ENCODE assay signal across 8 cellular contexts in genomic region chr9:347667-348292, GRCh38.
DNase-seq lines count a peak whose midpoint lies in the region; ATAC-seq, FAIRE-seq and TF ChIP-seq lines count a peak whose summit lies in the region.

No MANE protein-coding gene starts in this region.

- in situ Hi-C loops in GM12878 (cut with MboI): no loop called here

- H3K9ac ChIP-seq in GM12878 (ENCODE audit: control insufficient read depth, insufficient read depth, low read length): no peak overlapping the region

- ATAC-seq in GM12878 (no peak), GM18909 (IDR thresholded peaks at IDR 0.05; ENCODE audit: poor library complexity, unreplicated experiment) (no peak)

- peak; percentile 37 for DNase-seq in DMS153 treated with DMSO at 0.1 percent for 48 hours (lab: John Stamatoyannopoulos, UW; ENCODE audit: unreplicated experiment)
- DNase-seq in DMS153 (lab: John Stamatoyannopoulos, UW): no peak
- DNase-seq in NCI-H2029 (lab: John Stamatoyannopoulos, UW): peak; percentile 3
- no peak for DNase-seq in GM12878 (ENCODE audit: low read depth, low spot score)
- DNase-seq in kidney epithelial cell (ENCODE audit: low read depth): no peak
- peak; percentile 31 for DNase-seq in urothelium cell line (ENCODE audit: low spot score)
- no peak for DNase-seq in activated CD8-positive, alpha-beta memory T cell treated with anti-CD3 and anti-CD28 coated beads, Interleukin-2, amount 50 U/mL, for 4 hours

- TF ChIP-seq RAD21 in GM12878 (IDR thresholded peaks at IDR 0.05; ENCODE audit: insufficient read depth, low read depth, low read length): 0 out of 2 replicates have a peak, but pooled peaks have one; percentile 21

- peak; percentile 7 to 21 (median 17); a peak in 1 of 6 replicates for TF ChIP-seq CTCF in GM12878 (IDR thresholded peaks at IDR 0.05 in 2 of 3, conservative IDR thresholded peaks at IDR 0.05 in 1 of 3; ENCODE audit: control insufficient read depth in 2 of 3, extremely low read depth in 1 of 3, insufficient read depth in 1 of 3, low read depth in 3 of 3, low read length in 3 of 3)
- peak; percentile 76 for TF ChIP-seq CTCF in kidney epithelial cell (IDR thresholded peaks at IDR 0.05; ENCODE audit: insufficient read depth, low read length, poor library complexity, severe bottlenecking)

- FAIRE-seq in GM12878 (lab: Jason Lieb, UNC) (no peak), urothelium cell line (lab: Jason Lieb, UNC) (no peak)

- BruUV-seq in GM12878 (replicated peaks; lab: Mats Ljungman, UMichigan): no TSS peak

- H3K4me2 ChIP-seq in GM12878 (ENCODE audit: control insufficient read depth, insufficient read depth): no peak overlapping the region

- intact Hi-C loops in GM12878 (cut with micrococcal nuclease; ENCODE audit: unreplicated experiment): no loop called here

- RAD21 ChIA-PET in GM12878 (lab: Charles Lee; ENCODE audit: unreplicated experiment): no interaction called here

- no peak overlapping the region for H3K27ac ChIP-seq in GM12878 (ENCODE audit: control insufficient read depth, insufficient read depth)

- TF ChIP-seq POLR2A in GM12878 (IDR thresholded peaks at IDR 0.05; ENCODE audit: low read depth, low read length): no peak

- H3K4me1 ChIP-seq in GM12878 (ENCODE audit: control insufficient read depth, insufficient read depth, low read length): no peaks in the 10 kb centered on the region

- H3K9me3 ChIP-seq in GM12878 (replicated peaks; ENCODE audit: control insufficient read depth, insufficient read depth, low read length): no peaks in the 10 kb centered on the region

- H4K20me1 ChIP-seq in GM12878 (ENCODE audit: control insufficient read depth, insufficient read depth): no peaks in the 10 kb centered on the region

- POLR2A ChIA-PET in GM12878 (lab: Charles Lee): no interaction called here

- H3K27me3 ChIP-seq in GM12878 (replicated peaks in 1 of 2; ENCODE audit: control insufficient read depth in 2 of 2, insufficient read depth in 2 of 2, low read length in 1 of 2): no peaks in the 10 kb centered on the region
- H3K27me3 ChIP-seq in kidney epithelial cell (ENCODE audit: control insufficient read depth, insufficient read depth, low read length): no peaks in the 10 kb centered on the region

- no peak overlapping the region for H2AFZ ChIP-seq in GM12878 (ENCODE audit: control insufficient read depth, low read depth, low read length)

- WGBS in GM12878 (ENCODE audit: insufficient coverage, insufficient replicate concordance, low lambda C conversion rate, missing lambda C conversion rate): 77% methylated on average over 9 of the region's 9 CpGs

- H3K4me3 ChIP-seq in GM12878 (no peak overlapping the region), kidney epithelial cell (ENCODE audit: low read depth, low read length) (no peak overlapping the region)

- TF ChIP-seq EP300 in GM12878 (IDR thresholded peaks at IDR 0.05; ENCODE audit: borderline replicate concordance in 1 of 2, control insufficient read depth in 1 of 2, low read depth in 2 of 2, low read length in 2 of 2): no peak

- SMC1A ChIA-PET in GM12878 (lab: Charles Lee; ENCODE audit: uncharacterized antibody, unreplicated experiment): no interaction called here

- H3K36me3 ChIP-seq in GM12878 (ENCODE audit: control insufficient read depth in 2 of 2, insufficient read depth in 2 of 2, low read length in 1 of 2) (peaks cover 23 to 63% of the 10 kb centered on the region in 2 experiments), kidney epithelial cell (ENCODE audit: control insufficient read depth, insufficient read depth, low read length) (no peaks in the 10 kb centered on the region)

- CTCF ChIA-PET in GM12878 (lab: Yijun Ruan, JAX): interaction anchor here (0.6 kb wide), 1 partner anchor 54 kb away, joined by 3 read pairs; no protein-coding TSS in a partner anchor

- no peaks in the 10 kb centered on the region for H3K79me2 ChIP-seq in GM12878 (ENCODE audit: control insufficient read depth, insufficient read depth, low read length)

TF ChIP-seq in GM12878, 131 proteins besides CTCF, POLR2A, EP300 and RAD21:
- TF ChIP-seq ZSCAN29 (IDR thresholded peaks at IDR 0.05): no peak
- TF ChIP-seq BACH1 (IDR thresholded peaks at IDR 0.05; ENCODE audit: borderline replicate concordance): no peak
TF ChIP-seq in GM12878: peak in this region for 0.

Comparison
In these comparisons a context has a peak if more than half of its experiments do, and no peak if none do; other contexts are left out.
1. DNase-seq: peak in DMS153 treated with DMSO at 0.1 percent for 48 hours (single experiment), NCI-H2029 (single experiment) and urothelium cell line (single experiment); none in DMS153 (single experiment), GM12878 (single experiment), kidney epithelial cell (single experiment) and activated CD8-positive, alpha-beta memory T cell treated with anti-CD3 and anti-CD28 coated beads, Interleukin-2, amount 50 U/mL, for 4 hours (single experiment).